In the genomic region with DNA sequence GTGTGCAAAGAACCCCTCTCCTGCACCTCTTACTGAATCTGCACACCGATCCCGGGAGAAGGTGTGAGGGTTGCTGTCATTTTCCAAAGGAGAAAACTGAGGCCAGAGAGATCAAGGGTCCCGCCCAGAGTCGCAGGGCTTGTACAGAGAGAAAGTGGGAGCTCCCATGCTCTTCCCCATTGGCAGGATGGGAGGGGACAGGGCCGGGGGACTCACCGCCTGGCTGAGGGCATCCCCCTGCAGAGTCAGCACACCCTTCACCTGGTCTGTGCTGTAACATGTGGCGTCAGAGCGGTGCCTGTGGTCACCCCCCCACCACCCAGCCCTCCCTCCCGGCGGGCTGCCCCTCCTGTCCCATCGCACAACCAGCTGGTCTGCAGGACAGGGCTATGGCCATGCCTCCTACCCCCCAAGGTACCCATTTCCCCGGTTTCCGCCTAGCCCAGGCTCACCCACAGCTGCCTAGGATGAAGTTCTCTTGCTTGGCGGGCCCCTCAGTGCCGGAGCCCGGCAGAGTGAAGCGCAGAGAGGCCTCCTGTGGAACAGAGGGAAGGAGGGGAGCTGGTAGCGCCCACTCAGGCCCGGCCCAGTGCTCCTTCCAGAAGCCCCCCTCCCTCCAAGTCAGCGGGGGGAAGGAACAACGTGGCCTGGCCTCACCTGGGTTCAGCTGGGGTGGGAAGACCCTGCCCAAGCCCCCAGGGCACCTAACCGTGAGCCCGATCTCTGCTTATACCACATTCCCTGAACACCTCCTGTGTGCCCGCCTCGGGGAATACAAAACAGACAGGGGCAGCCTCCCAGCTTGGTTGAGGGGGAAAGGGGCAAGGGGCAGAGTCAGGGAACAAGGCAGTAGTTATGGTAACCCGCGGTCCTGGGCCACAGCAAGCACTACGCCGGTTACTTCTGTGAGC, we compare ENCODE assay signal across 8 cellular contexts. TPM values are rescaled to one million over a fixed set of nuclear protein-coding genes. Genes with fewer than 3 reads are reported as not detected.
A peak's percentile ranks its signal among the peaks of the same experiment; 100 is the strongest.
DNase-seq lines count a peak whose midpoint lies in the region; ATAC-seq, FAIRE-seq and TF ChIP-seq lines count a peak whose summit lies in the region.

No MANE protein-coding gene starts in this region.

- no peak for TF ChIP-seq CTCF in MCF 10A (IDR thresholded peaks at IDR 0.05; ENCODE audit: unreplicated experiment)

- no peaks in the 10 kb centered on the region for H3K27me3 Mint-ChIP-seq in activated naive CD4-positive, alpha-beta T cell treated with anti-CD3 and anti-CD28 coated beads, Interleukin-2, amount 50 U/mL, for 24 hours
- no peaks in the 10 kb centered on the region for H3K27me3 Mint-ChIP-seq in MCF 10A (ENCODE audit: insufficient read depth, unreplicated experiment)
- H3K27me3 Mint-ChIP-seq in memory B cell, result no peaks in the 10 kb centered on the region

- H3K27ac Mint-ChIP-seq in activated naive CD4-positive, alpha-beta T cell treated with anti-CD3 and anti-CD28 coated beads, Interleukin-2, amount 50 U/mL, for 24 hours, result peak overlapping the region; percentile 41
- no peak overlapping the region for H3K27ac Mint-ChIP-seq in MCF 10A (ENCODE audit: low read depth, unreplicated experiment)
- peak overlapping the region; percentile 85 for H3K27ac Mint-ChIP-seq in memory B cell

- H3K4me1 Mint-ChIP-seq in activated naive CD4-positive, alpha-beta T cell treated with anti-CD3 and anti-CD28 coated beads, Interleukin-2, amount 50 U/mL, for 24 hours, result peaks cover 9% of the 10 kb centered on the region
- H3K4me1 Mint-ChIP-seq in MCF 10A (ENCODE audit: insufficient read depth, unreplicated experiment), result peaks cover 6% of the 10 kb centered on the region
- H3K4me1 Mint-ChIP-seq in memory B cell, result peaks cover 8% of the 10 kb centered on the region

- DNase-seq in activated naive CD4-positive, alpha-beta T cell treated with Interleukin-2 at 50 U/mL for 16 hours, result no peak
- DNase-seq in MCF 10A (ENCODE audit: unreplicated experiment) (no peak), memory B cell (ENCODE audit: low spot score in 2 of 2) (peak in 1 of 2 donors; percentile 17), urothelium cell line (ENCODE audit: low spot score) (peak; percentile 19), left lobe of liver (ENCODE audit: low spot score) (no peak)

- ATAC-seq in memory B cell (ENCODE audit: low read depth) (no peak), left lobe of liver (no peak), GM21423 (IDR thresholded peaks at IDR 0.05; ENCODE audit: unreplicated experiment) (no peak), HG03565 (IDR thresholded peaks at IDR 0.05; ENCODE audit: unreplicated experiment) (no peak)

- FAIRE-seq in urothelium cell line (lab: Jason Lieb, UNC), result no peak

- intact Hi-C loops in MCF 10A (cut with micrococcal nuclease), result no loop called here

- CTCF ChIA-PET in MCF 10A (lab: Yijun Ruan, JAX), result interaction anchor here (0.9 kb wide), 1 partner anchor 23 kb away, joined by 3 read pairs; no protein-coding TSS in a partner anchor

- no peaks in the 10 kb centered on the region for H3K9me3 Mint-ChIP-seq in activated naive CD4-positive, alpha-beta T cell treated with anti-CD3 and anti-CD28 coated beads, Interleukin-2, amount 50 U/mL, for 24 hours
- H3K9me3 Mint-ChIP-seq in MCF 10A (ENCODE audit: unreplicated experiment) (no peaks in the 10 kb centered on the region), memory B cell (no peaks in the 10 kb centered on the region)

- peak overlapping the region; percentile 85 for H3K4me3 Mint-ChIP-seq in activated naive CD4-positive, alpha-beta T cell treated with anti-CD3 and anti-CD28 coated beads, Interleukin-2, amount 50 U/mL, for 24 hours
- peak overlapping the region; percentile 76 for H3K4me3 Mint-ChIP-seq in MCF 10A (ENCODE audit: unreplicated experiment)
- peak overlapping the region; percentile 87 for H3K4me3 Mint-ChIP-seq in memory B cell

- POLR2A ChIA-PET in MCF 10A (lab: Yijun Ruan, JAX), result interaction anchor here (1.3 to 3.1 kb wide), 5 partner anchors 20 to 67 kb away, joined by 4 to 40 read pairs (median 13); partner anchors contain the start of genes ANKS3, DNAAF8, GLYR1 and UBN1

- H3K36me3 Mint-ChIP-seq in activated naive CD4-positive, alpha-beta T cell treated with anti-CD3 and anti-CD28 coated beads, Interleukin-2, amount 50 U/mL, for 24 hours, result peaks cover 1% of the 10 kb centered on the region
- H3K36me3 Mint-ChIP-seq in MCF 10A (ENCODE audit: insufficient read depth, unreplicated experiment), result peaks cover 14% of the 10 kb centered on the region
- peaks cover 3% of the 10 kb centered on the region for H3K36me3 Mint-ChIP-seq in memory B cell

- BruUV-seq in MCF 10A (replicated peaks; lab: Mats Ljungman, UMichigan), result no TSS peak

RNA-seq across cellular contexts. Expression of gene ROGDI, which starts 1.1 kb away (rescaled TPM):
- total RNA-seq in MCF 10A (2022) (5.9 and 7.0 TPM in 2 replicates), left lobe of liver (21.5 TPM)

RNA-seq across cellular contexts. Expression of gene SMIM22, which starts 6.1 kb away (rescaled TPM):
- total RNA-seq in MCF 10A (2022), result 2.2 and 2.4 TPM in 2 replicates
- 0.60 TPM for total RNA-seq in left lobe of liver

RNA-seq across cellular contexts. Expression of gene SEPTIN12, which starts 13.2 kb away (rescaled TPM):
- total RNA-seq in MCF 10A (2022) (not detected in 2 replicates), left lobe of liver (not detected)

RNA-seq across cellular contexts. Expression of gene ZNF500, which starts 34.3 kb away (rescaled TPM):
- 13.8 and 14.0 TPM in 2 replicates for total RNA-seq in MCF 10A (2022)
- 9.5 TPM for total RNA-seq in left lobe of liver

RNA-seq across cellular contexts. Expression of gene GLYR1, which starts 45.8 kb away (rescaled TPM):
- total RNA-seq in MCF 10A (2022) (67.3 and 77.3 TPM in 2 replicates), left lobe of liver (47.1 TPM)
